Comparison of ENCODE assay signal across 22 cellular contexts in the genomic region with DNA sequence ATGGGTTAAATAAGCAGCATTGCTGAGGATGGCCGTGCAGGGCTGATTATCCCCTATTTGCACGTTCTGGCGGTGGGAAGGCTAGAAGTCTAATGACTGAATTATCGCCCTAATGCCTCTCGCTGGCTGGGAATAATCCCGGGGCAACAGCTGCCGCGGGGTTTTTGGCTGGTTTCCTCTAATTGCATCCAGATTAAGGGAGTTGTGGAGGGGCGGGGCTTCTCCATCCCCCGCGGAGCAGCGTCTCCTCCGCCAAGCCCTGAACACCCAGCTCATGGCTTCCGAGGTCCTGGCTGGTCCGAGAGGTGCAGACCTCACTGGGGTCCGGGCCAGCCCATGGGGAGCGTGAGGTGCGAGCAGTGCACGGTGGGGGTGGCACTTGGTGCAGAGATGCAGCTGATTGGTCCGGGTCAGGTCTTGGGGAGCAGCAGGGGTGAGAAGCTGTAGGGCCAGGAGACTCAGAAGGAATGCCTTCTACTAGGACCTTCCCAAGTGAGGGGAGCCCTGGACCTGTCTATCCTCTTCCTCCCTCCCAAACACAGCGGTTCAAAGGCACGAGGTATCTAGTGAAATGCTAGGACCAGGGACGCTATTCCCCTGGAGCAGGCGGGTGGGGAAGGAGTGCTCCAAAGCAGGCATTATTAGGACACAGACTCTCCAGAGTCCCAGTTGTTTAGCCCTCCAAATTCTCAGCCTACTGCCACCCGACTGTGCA.
A peak's percentile ranks its signal among the peaks of the same experiment; 100 is the strongest.
DNase-seq lines count a peak whose midpoint lies in the region; ATAC-seq and TF ChIP-seq lines count a peak whose summit lies in the region.
"Had no signal": no experiment of that assay in that cellular context is flagged by ENCODE, and none has a peak within 500 bp of the region (broad histone marks: within the 10 kb centered on the region; RNA-seq: fewer than 3 reads in every experiment).

No MANE protein-coding gene starts in this region.

- H3K27me3 Mint-ChIP-seq in central memory CD8-positive, alpha-beta T cell: peaks cover 14% of the 10 kb centered on the region
- H3K27me3 Mint-ChIP-seq in progenitor cell of endocrine pancreas: no peaks in the 10 kb centered on the region

- 66% methylated on average over 25 of the region's 25 CpGs for WGBS in right cardiac atrium

- peak overlapping the region; percentile 87 for H3K27ac Mint-ChIP-seq in central memory CD8-positive, alpha-beta T cell (ENCODE audit: low read depth)
- H3K27ac Mint-ChIP-seq in stimulated activated effector memory CD8-positive, alpha-beta T cell treated with anti-CD3 and anti-CD28 coated beads, Interleukin-12 subunit alpha, Interleukin-12 subunit beta, amount 100 ng/mL, for 72 hours: peak overlapping the region; percentile 81
- no peak overlapping the region for H3K27ac Mint-ChIP-seq in progenitor cell of endocrine pancreas

- H3K36me3 ChIP-seq in right atrium auricular region: peaks cover 3% of the 10 kb centered on the region

- no peaks in the 10 kb centered on the region for H3K4me1 ChIP-seq in right cardiac atrium (ENCODE audit: control insufficient read depth, insufficient read depth, low read length)
- H3K4me1 ChIP-seq in right atrium auricular region: peaks cover 0 to 24% of the 10 kb centered on the region in 2 donors

- DNase-seq in right cardiac atrium (peak in 2 of 3 donors; percentile 6 to 67), right atrium auricular region (ENCODE audit: low spot score) (no peak), NCI-H1694 (lab: John Stamatoyannopoulos, UW) (peak; percentile 52), progenitor cell of endocrine pancreas (ENCODE audit: low spot score, unreplicated experiment) (no peak), DMS53 treated with DMSO at 0.1 percent for 48 hours (lab: John Stamatoyannopoulos, UW; ENCODE audit: unreplicated experiment) (no peak), SHP77 (lab: John Stamatoyannopoulos, UW) (no peak)
- DNase-seq in central memory CD8-positive, alpha-beta T cell (ENCODE audit: low spot score in 2 of 2): no peak
- DNase-seq in stimulated activated effector memory CD8-positive, alpha-beta T cell treated with anti-CD3 and anti-CD28 coated beads, Interleukin-12 subunit alpha, Interleukin-12 subunit beta, amount 100 ng/mL, for 72 hours (ENCODE audit: low spot score in 2 of 2): no peak
- DNase-seq: activated CD4-positive, alpha-beta T cell treated with anti-CD3 and anti-CD28 coated beads for 4 hours; activated naive CD4-positive, alpha-beta T cell treated with Interleukin-2 at 50 U/mL for 16 hours; COR-L47; gastrocnemius medialis; H9; NCI-H1105; NCI-H226; SIG-M5; T1000 had no signal

- H3K9me3 Mint-ChIP-seq in central memory CD8-positive, alpha-beta T cell: no peaks in the 10 kb centered on the region
- no peaks in the 10 kb centered on the region for H3K9me3 Mint-ChIP-seq in stimulated activated effector memory CD8-positive, alpha-beta T cell treated with anti-CD3 and anti-CD28 coated beads, Interleukin-12 subunit alpha, Interleukin-12 subunit beta, amount 100 ng/mL, for 72 hours
- H3K9me3 Mint-ChIP-seq in progenitor cell of endocrine pancreas (ENCODE audit: low read depth): no peaks in the 10 kb centered on the region
- H3K9me3 Mint-ChIP-seq: H9 had no signal

- no peak overlapping the region for H3K4me3 ChIP-seq in right cardiac atrium (ENCODE audit: low read length)
- H3K4me3 ChIP-seq in right atrium auricular region: no peak overlapping the region
- H3K4me3 ChIP-seq: coronary artery, gastrocnemius medialis, left lung, smooth muscle cell, thoracic aorta had no signal

- peaks cover 6% of the 10 kb centered on the region for H3K36me3 Mint-ChIP-seq in central memory CD8-positive, alpha-beta T cell (ENCODE audit: insufficient read depth)
- H3K36me3 Mint-ChIP-seq in stimulated activated effector memory CD8-positive, alpha-beta T cell treated with anti-CD3 and anti-CD28 coated beads, Interleukin-12 subunit alpha, Interleukin-12 subunit beta, amount 100 ng/mL, for 72 hours: no peaks in the 10 kb centered on the region
- H3K36me3 Mint-ChIP-seq in progenitor cell of endocrine pancreas (ENCODE audit: insufficient read depth): peaks cover 12% of the 10 kb centered on the region

- H3K27ac ChIP-seq in right cardiac atrium (ENCODE audit: low read length) (no peak overlapping the region), right atrium auricular region (no peak overlapping the region)
- H3K27ac ChIP-seq: coronary artery, gastrocnemius medialis, KMS-11, left lung, thoracic aorta had no signal

- H3K27me3 ChIP-seq in right cardiac atrium (ENCODE audit: control insufficient read depth, insufficient read depth): no peaks in the 10 kb centered on the region
- no peaks in the 10 kb centered on the region for H3K27me3 ChIP-seq in right atrium auricular region

- ATAC-seq in right cardiac atrium: no peak
- no peak for ATAC-seq in central memory CD8-positive, alpha-beta T cell (replicated peaks; ENCODE audit: extremely low read depth, poor library complexity, severe bottlenecking)
- ATAC-seq in stimulated activated effector memory CD8-positive, alpha-beta T cell treated with anti-CD3 and anti-CD28 coated beads, Interleukin-12 subunit alpha, Interleukin-12 subunit beta, amount 100 ng/mL, for 72 hours: no peak
- ATAC-seq: gastrocnemius medialis, left lung had no signal

- intact Hi-C loops in right cardiac atrium (cut with DNase I): no loop called here

- peaks cover 47% of the 10 kb centered on the region for H3K4me1 Mint-ChIP-seq in central memory CD8-positive, alpha-beta T cell
- peaks cover 43% of the 10 kb centered on the region for H3K4me1 Mint-ChIP-seq in stimulated activated effector memory CD8-positive, alpha-beta T cell treated with anti-CD3 and anti-CD28 coated beads, Interleukin-12 subunit alpha, Interleukin-12 subunit beta, amount 100 ng/mL, for 72 hours
- peaks cover 9% of the 10 kb centered on the region for H3K4me1 Mint-ChIP-seq in progenitor cell of endocrine pancreas (ENCODE audit: low read depth)

- H3K9me3 ChIP-seq in right cardiac atrium (ENCODE audit: control insufficient read depth, low read length) (no peaks in the 10 kb centered on the region), right atrium auricular region (no peaks in the 10 kb centered on the region)
- H3K9me3 ChIP-seq: gastrocnemius medialis, left lung, thoracic aorta had no signal

- TF ChIP-seq CTCF in right atrium auricular region (IDR thresholded peaks at IDR 0.05) (no peak), progenitor cell of endocrine pancreas (IDR thresholded peaks at IDR 0.05; ENCODE audit: unreplicated experiment) (no peak)

- peak overlapping the region; percentile 78 for H3K4me3 Mint-ChIP-seq in central memory CD8-positive, alpha-beta T cell
- H3K4me3 Mint-ChIP-seq in stimulated activated effector memory CD8-positive, alpha-beta T cell treated with anti-CD3 and anti-CD28 coated beads, Interleukin-12 subunit alpha, Interleukin-12 subunit beta, amount 100 ng/mL, for 72 hours: peak overlapping the region; percentile 42
- H3K4me3 Mint-ChIP-seq in progenitor cell of endocrine pancreas (ENCODE audit: low read depth): no peak overlapping the region
- H3K4me3 Mint-ChIP-seq: H9 had no signal

Comparison
In these comparisons a context has a peak if more than half of its experiments do, and no peak if none do; other contexts are left out.
1. DNase-seq: peak in right cardiac atrium (2 of 3) and NCI-H1694 (single experiment); none in right atrium auricular region (single experiment), central memory CD8-positive, alpha-beta T cell (0 of 2), stimulated activated effector memory CD8-positive, alpha-beta T cell treated with anti-CD3 and anti-CD28 coated beads, Interleukin-12 subunit alpha, Interleukin-12 subunit beta, amount 100 ng/mL, for 72 hours (0 of 2), progenitor cell of endocrine pancreas (single experiment), DMS53 treated with DMSO at 0.1 percent for 48 hours (single experiment) and SHP77 (0 of 2).